1 cellular context compared by ENCODE assay signal in genomic region chr1:158732524-158732923, GRCh38.
TF ChIP-seq lines count a peak whose summit lies in the region.

No MANE protein-coding gene starts in this region.

TF ChIP-seq in K562, 482 proteins besides CTCF, POLR2A, EP300 and RAD21 (continued from another document and continues in another):
- TF ChIP-seq FOXO4 (CRISPR knock-in tag; IDR thresholded peaks at IDR 0.05), result no peak
- TF ChIP-seq ZNF232 (CRISPR knock-in tag; IDR thresholded peaks at IDR 0.05), result no peak
- peak; percentile 37; the same call in 1 of the 2 replicates for TF ChIP-seq STAT5A (IDR thresholded peaks at IDR 0.05; ENCODE audit: borderline replicate concordance, low read length)
- no peak for TF ChIP-seq ZNF780A (CRISPR knock-in tag; IDR thresholded peaks at IDR 0.05)
- no peak for TF ChIP-seq USF1 (CRISPR knock-in tag; IDR thresholded peaks at IDR 0.05)
- TF ChIP-seq ZBED1 (IDR thresholded peaks at IDR 0.05), result no peak
- TF ChIP-seq ZNF639 (CRISPR knock-in tag; conservative IDR thresholded peaks at IDR 0.05 in 1 of 2, IDR thresholded peaks at IDR 0.05 in 1 of 2), result no peak
- TF ChIP-seq MAFG (tag; conservative IDR thresholded peaks at IDR 0.05), result no peak
- TF ChIP-seq, protein P1, sequence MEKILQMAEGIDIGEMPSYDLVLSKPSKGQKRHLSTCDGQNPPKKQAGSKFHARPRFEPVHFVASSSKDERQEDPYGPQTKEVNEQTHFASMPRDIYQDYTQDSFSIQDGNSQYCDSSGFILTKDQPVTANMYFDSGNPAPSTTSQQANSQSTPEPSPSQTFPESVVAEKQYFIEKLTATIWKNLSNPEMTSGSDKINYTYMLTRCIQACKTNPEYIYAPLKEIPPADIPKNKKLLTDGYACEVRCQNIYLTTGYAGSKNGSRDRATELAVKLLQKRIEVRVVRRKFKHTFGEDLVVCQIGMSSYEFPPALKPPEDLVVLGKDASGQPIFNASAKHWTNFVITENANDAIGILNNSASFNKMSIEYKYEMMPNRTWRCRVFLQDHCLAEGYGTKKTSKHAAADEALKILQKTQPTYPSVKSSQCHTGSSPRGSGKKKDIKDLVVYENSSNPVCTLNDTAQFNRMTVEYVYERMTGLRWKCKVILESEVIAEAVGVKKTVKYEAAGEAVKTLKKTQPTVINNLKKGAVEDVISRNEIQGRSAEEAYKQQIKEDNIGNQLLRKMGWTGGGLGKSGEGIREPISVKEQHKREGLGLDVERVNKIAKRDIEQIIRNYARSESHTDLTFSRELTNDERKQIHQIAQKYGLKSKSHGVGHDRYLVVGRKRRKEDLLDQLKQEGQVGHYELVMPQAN (IDR thresholded peaks at IDR 0.05; ENCODE audit: borderline replicate concordance), result no peak
- no peak for TF ChIP-seq KLF10 (CRISPR knock-in tag; IDR thresholded peaks at IDR 0.05)
- TF ChIP-seq ZBTB8A (IDR thresholded peaks at IDR 0.05; ENCODE audit: partially characterized antibody), result no peak
- no peak for TF ChIP-seq ZNF79 (CRISPR knock-in tag; IDR thresholded peaks at IDR 0.05; ENCODE audit: low read depth)
- no peak for TF ChIP-seq SMARCA5 (IDR thresholded peaks at IDR 0.05)
- no peak for TF ChIP-seq ZNF282 (CRISPR knock-in tag; IDR thresholded peaks at IDR 0.05)
- no peak for TF ChIP-seq KAT2B (IDR thresholded peaks at IDR 0.05; ENCODE audit: low read depth, low read length)
- TF ChIP-seq ZNF165 (CRISPR knock-in tag; IDR thresholded peaks at IDR 0.05; ENCODE audit: borderline replicate concordance), result no peak
- no peak for TF ChIP-seq EGR1 (conservative IDR thresholded peaks at IDR 0.05)
- TF ChIP-seq ZNF431 (CRISPR knock-in tag; IDR thresholded peaks at IDR 0.05), result no peak
- TF ChIP-seq KDM4B (IDR thresholded peaks at IDR 0.05; ENCODE audit: borderline replicate concordance in 2 of 2, low read depth in 1 of 2), result no peak
- no peak for TF ChIP-seq NCOA6 (IDR thresholded peaks at IDR 0.05)
- TF ChIP-seq PHF20 (IDR thresholded peaks at IDR 0.05; ENCODE audit: partially characterized antibody), result no peak
- no peak for TF ChIP-seq PHF21A (IDR thresholded peaks at IDR 0.05; ENCODE audit: borderline replicate concordance, low read depth)
- no peak for TF ChIP-seq HOXB6 (CRISPR knock-in tag; IDR thresholded peaks at IDR 0.05; ENCODE audit: borderline replicate concordance)
- TF ChIP-seq RAD51 (IDR thresholded peaks at IDR 0.05; ENCODE audit: borderline replicate concordance, low read depth), result no peak
- TF ChIP-seq, protein P2, sequence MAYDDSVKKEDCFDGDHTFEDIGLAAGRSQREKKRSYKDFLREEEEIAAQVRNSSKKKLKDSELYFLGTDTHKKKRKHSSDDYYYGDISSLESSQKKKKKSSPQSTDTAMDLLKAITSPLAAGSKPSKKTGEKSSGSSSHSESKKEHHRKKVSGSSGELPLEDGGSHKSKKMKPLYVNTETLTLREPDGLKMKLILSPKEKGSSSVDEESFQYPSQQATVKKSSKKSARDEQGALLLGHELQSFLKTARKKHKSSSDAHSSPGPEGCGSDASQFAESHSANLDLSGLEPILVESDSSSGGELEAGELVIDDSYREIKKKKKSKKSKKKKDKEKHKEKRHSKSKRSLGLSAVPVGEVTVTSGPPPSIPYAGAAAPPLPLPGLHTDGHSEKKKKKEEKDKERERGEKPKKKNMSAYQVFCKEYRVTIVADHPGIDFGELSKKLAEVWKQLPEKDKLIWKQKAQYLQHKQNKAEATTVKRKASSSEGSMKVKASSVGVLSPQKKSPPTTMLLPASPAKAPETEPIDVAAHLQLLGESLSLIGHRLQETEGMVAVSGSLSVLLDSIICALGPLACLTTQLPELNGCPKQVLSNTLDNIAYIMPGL (CRISPR knock-in tag; IDR thresholded peaks at IDR 0.05), result no peak
- TF ChIP-seq, protein P3, sequence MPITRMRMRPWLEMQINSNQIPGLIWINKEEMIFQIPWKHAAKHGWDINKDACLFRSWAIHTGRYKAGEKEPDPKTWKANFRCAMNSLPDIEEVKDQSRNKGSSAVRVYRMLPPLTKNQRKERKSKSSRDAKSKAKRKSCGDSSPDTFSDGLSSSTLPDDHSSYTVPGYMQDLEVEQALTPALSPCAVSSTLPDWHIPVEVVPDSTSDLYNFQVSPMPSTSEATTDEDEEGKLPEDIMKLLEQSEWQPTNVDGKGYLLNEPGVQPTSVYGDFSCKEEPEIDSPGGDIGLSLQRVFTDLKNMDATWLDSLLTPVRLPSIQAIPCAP (CRISPR knock-in tag; IDR thresholded peaks at IDR 0.05; ENCODE audit: borderline replicate concordance), result no peak
- peak; percentile 83 for TF ChIP-seq TAL1 (IDR thresholded peaks at IDR 0.05)
- TF ChIP-seq NR3C1 (CRISPR knock-in tag; IDR thresholded peaks at IDR 0.05), result no peak
- no peak for TF ChIP-seq KAT7 (CRISPR knock-in tag; IDR thresholded peaks at IDR 0.05; ENCODE audit: borderline replicate concordance)
- TF ChIP-seq PCBP1 (IDR thresholded peaks at IDR 0.05; ENCODE audit: low read depth, low read length, poor library complexity, severe bottlenecking), result no peak
- TF ChIP-seq ZNF197 (CRISPR knock-in tag; IDR thresholded peaks at IDR 0.05; ENCODE audit: low read depth), result no peak
- TF ChIP-seq CHD2 (IDR thresholded peaks at IDR 0.05; ENCODE audit: low read depth, low read length), result no peak
- peak in 1 of 2 experiments; percentile 26; a peak in 1 of 4 replicates for TF ChIP-seq HDAC1 (IDR thresholded peaks at IDR 0.05)
- no peak for TF ChIP-seq BCL6 (CRISPR knock-in tag; IDR thresholded peaks at IDR 0.05)
- TF ChIP-seq SAP30 (IDR thresholded peaks at IDR 0.05; ENCODE audit: borderline replicate concordance, insufficient read depth, low read depth, low read length, poor library complexity, severe bottlenecking), result no peak
- TF ChIP-seq ARHGAP35 (IDR thresholded peaks at IDR 0.05; ENCODE audit: partially characterized antibody), result no peak
- no peak for TF ChIP-seq ZNF124 (CRISPR knock-in tag; IDR thresholded peaks at IDR 0.05)
- TF ChIP-seq ZFPM2 (CRISPR knock-in tag; IDR thresholded peaks at IDR 0.05), result no peak
- TF ChIP-seq, protein P4, sequence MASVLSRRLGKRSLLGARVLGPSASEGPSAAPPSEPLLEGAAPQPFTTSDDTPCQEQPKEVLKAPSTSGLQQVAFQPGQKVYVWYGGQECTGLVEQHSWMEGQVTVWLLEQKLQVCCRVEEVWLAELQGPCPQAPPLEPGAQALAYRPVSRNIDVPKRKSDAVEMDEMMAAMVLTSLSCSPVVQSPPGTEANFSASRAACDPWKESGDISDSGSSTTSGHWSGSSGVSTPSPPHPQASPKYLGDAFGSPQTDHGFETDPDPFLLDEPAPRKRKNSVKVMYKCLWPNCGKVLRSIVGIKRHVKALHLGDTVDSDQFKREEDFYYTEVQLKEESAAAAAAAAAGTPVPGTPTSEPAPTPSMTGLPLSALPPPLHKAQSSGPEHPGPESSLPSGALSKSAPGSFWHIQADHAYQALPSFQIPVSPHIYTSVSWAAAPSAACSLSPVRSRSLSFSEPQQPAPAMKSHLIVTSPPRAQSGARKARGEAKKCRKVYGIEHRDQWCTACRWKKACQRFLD (CRISPR knock-in tag; IDR thresholded peaks at IDR 0.05), result no peak
- TF ChIP-seq SMAD1 (IDR thresholded peaks at IDR 0.05; ENCODE audit: low read depth, low read length, partially characterized antibody), result no peak
- no peak for TF ChIP-seq RBM14 (IDR thresholded peaks at IDR 0.05; ENCODE audit: borderline replicate concordance, insufficient read depth, low read depth, low read length)
- TF ChIP-seq, protein P5, sequence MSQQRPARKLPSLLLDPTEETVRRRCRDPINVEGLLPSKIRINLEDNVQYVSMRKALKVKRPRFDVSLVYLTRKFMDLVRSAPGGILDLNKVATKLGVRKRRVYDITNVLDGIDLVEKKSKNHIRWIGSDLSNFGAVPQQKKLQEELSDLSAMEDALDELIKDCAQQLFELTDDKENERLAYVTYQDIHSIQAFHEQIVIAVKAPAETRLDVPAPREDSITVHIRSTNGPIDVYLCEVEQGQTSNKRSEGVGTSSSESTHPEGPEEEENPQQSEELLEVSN (IDR thresholded peaks at IDR 0.05; ENCODE audit: borderline replicate concordance in 1 of 2, extremely low read depth in 1 of 2, insufficient read depth in 1 of 2, insufficient read length in 1 of 2, low read depth in 1 of 2, low read length in 1 of 2, poor library complexity in 1 of 2, severe bottlenecking in 1 of 2), result no peak
- no peak for TF ChIP-seq MLLT1 (IDR thresholded peaks at IDR 0.05)
- no peak for TF ChIP-seq REST (CRISPR knock-in tag; IDR thresholded peaks at IDR 0.05; ENCODE audit: low read depth)
- TF ChIP-seq HNRNPLL (IDR thresholded peaks at IDR 0.05; ENCODE audit: low read depth, low read length, poor library complexity, severe bottlenecking), result no peak
- no peak for TF ChIP-seq MAX (CRISPR knock-in tag; IDR thresholded peaks at IDR 0.05)
- no peak for TF ChIP-seq HNRNPK (IDR thresholded peaks at IDR 0.05; ENCODE audit: low read depth, low read length, poor library complexity, severe bottlenecking)
- no peak for TF ChIP-seq STAT6 (CRISPR knock-in tag; IDR thresholded peaks at IDR 0.05)
